In the genomic region with DNA sequence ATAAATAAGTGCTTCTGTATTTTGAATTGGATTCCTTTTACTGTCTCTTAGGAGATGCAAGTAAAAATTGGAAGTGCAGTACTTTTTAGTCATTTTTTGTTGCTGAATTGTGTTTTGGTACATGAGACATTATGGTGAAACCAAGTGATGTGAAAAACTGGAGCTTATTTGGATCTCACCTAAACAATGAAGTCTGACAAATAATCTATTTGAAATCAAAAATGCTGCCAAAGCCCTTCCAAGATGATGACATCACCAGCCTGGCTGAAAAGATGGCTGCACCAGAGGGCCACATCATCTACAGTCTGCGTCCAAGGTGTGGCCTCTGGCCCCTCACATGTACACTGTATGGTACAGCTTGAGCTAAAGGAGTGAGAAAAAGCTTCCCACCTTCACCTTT, we compare ENCODE assay signal across 20 cellular contexts.
A peak's percentile ranks its signal among the peaks of the same experiment; 100 is the strongest.
DNase-seq lines count a peak whose midpoint lies in the region; ATAC-seq, FAIRE-seq and TF ChIP-seq lines count a peak whose summit lies in the region.
"Had no signal": no experiment of that assay in that cellular context is flagged by ENCODE, and none has a peak within 500 bp of the region (broad histone marks: within the 10 kb centered on the region; RNA-seq: fewer than 3 reads in every experiment).

No MANE protein-coding gene starts in this region.

- TF ChIP-seq CTCF in HepG2 (CRISPR knock-in tag; IDR thresholded peaks at IDR 0.05), result no peak

- POLR2A ChIA-PET in HepG2 (lab: Yijun Ruan, JAX), result no interaction called here

- CTCF ChIA-PET in HepG2 (lab: Yijun Ruan, JAX; ENCODE audit: low intra/inter-chr PET ratio, low total read pairs), result no interaction called here

- TF ChIP-seq RAD21 in HepG2 (CRISPR knock-in tag; IDR thresholded peaks at IDR 0.05), result no peak

- WGBS in HepG2 (ENCODE audit: low lambda C conversion rate), result 71% methylated on average over 1 of the region's 1 CpG

- TF ChIP-seq POLR2A in HepG2 (IDR thresholded peaks at IDR 0.05; ENCODE audit: insufficient read depth in 1 of 2, low read depth in 2 of 2, low read length in 2 of 2), result no peak

- ATAC-seq in HepG2, result no peak
- ATAC-seq in activated T-helper 17 cell treated with anti-CD3 and anti-CD28 coated beads, Interleukin-2, amount 50 U/mL, for 72 hours (replicated peaks), result no peak
- ATAC-seq: CD8-positive, alpha-beta T cell had no signal

- FAIRE-seq in HepG2 (lab: Jason Lieb, UNC), result no peak
- FAIRE-seq: G401.6, GM12892, H54 had no signal

- H3K4me3 Mint-ChIP-seq in activated T-helper 17 cell treated with anti-CD3 and anti-CD28 coated beads, Interleukin-2, amount 50 U/mL, for 72 hours, result no peak overlapping the region
- H3K4me3 Mint-ChIP-seq: B cell; CD4-positive, CD25-positive, alpha-beta regulatory T cell; CD8-positive, alpha-beta T cell; HFFc6 had no signal

- no peak overlapping the region for H2AFZ ChIP-seq in HepG2 (ENCODE audit: low read length)

- peaks cover 20% of the 10 kb centered on the region for H3K4me1 ChIP-seq in HepG2 (ENCODE audit: insufficient read depth, low read length)
- H3K4me1 ChIP-seq: BLaER1, HAP-1 had no signal

- no peak overlapping the region for H3K9ac ChIP-seq in HepG2 (ENCODE audit: insufficient read depth, low read depth, low read length)
- H3K9ac ChIP-seq: BLaER1 had no signal

- H3K4me3 ChIP-seq in HepG2 (replicated peaks in 1 of 3; ENCODE audit: insufficient read depth in 1 of 3, low read depth in 2 of 3, low read length in 3 of 3), result no peak overlapping the region
- H3K4me3 ChIP-seq: BLaER1, HAP-1 had no signal

- no peaks in the 10 kb centered on the region for H3K9me3 Mint-ChIP-seq in activated T-helper 17 cell treated with anti-CD3 and anti-CD28 coated beads, Interleukin-2, amount 50 U/mL, for 72 hours

- no peak overlapping the region for H3K27ac Mint-ChIP-seq in activated T-helper 17 cell treated with anti-CD3 and anti-CD28 coated beads, Interleukin-2, amount 50 U/mL, for 72 hours
- H3K27ac Mint-ChIP-seq: B cell; CD4-positive, CD25-positive, alpha-beta regulatory T cell; CD8-positive, alpha-beta T cell; HFFc6 had no signal

- H3K4me1 Mint-ChIP-seq in activated T-helper 17 cell treated with anti-CD3 and anti-CD28 coated beads, Interleukin-2, amount 50 U/mL, for 72 hours, result no peaks in the 10 kb centered on the region
- H3K4me1 Mint-ChIP-seq: B cell; CD4-positive, CD25-positive, alpha-beta regulatory T cell had no signal

- no peaks in the 10 kb centered on the region for H4K20me1 ChIP-seq in HepG2 (ENCODE audit: insufficient read depth, low read length)
- H4K20me1 ChIP-seq: BLaER1 had no signal

- H3K27me3 Mint-ChIP-seq in activated T-helper 17 cell treated with anti-CD3 and anti-CD28 coated beads, Interleukin-2, amount 50 U/mL, for 72 hours, result no peaks in the 10 kb centered on the region
- H3K27me3 Mint-ChIP-seq: CD4-positive, CD25-positive, alpha-beta regulatory T cell had no signal

- H3K36me3 ChIP-seq in HepG2 (replicated peaks in 1 of 2; ENCODE audit: control insufficient read depth in 1 of 2, insufficient read depth in 2 of 2, low read length in 2 of 2), result no peaks in the 10 kb centered on the region
- H3K36me3 ChIP-seq: BLaER1, HAP-1 had no signal

- no peak overlapping the region for H3K4me2 ChIP-seq in HepG2 (ENCODE audit: low read depth, low read length)
- H3K4me2 ChIP-seq: BLaER1 had no signal

- H3K36me3 Mint-ChIP-seq in activated T-helper 17 cell treated with anti-CD3 and anti-CD28 coated beads, Interleukin-2, amount 50 U/mL, for 72 hours (ENCODE audit: low read depth), result no peaks in the 10 kb centered on the region
- H3K36me3 Mint-ChIP-seq: CD4-positive, CD25-positive, alpha-beta regulatory T cell; CD8-positive, alpha-beta T cell had no signal

- TF ChIP-seq EP300 in HepG2 (IDR thresholded peaks at IDR 0.05; ENCODE audit: low read depth in 2 of 2, low read length in 2 of 2) (no peak), HepG2 (CRISPR knock-in tag; IDR thresholded peaks at IDR 0.05; ENCODE audit: borderline replicate concordance) (no peak)

- in situ Hi-C loops in HepG2 (cut with HindIII; ENCODE audit: extremely low pct_ligation_motif_present, low pct_unique_long_range_greater_than_20kb), result no loop called here

- H3K27ac ChIP-seq in HepG2 (ENCODE audit: extremely low read length, insufficient read depth, low read length), result no peak overlapping the region
- H3K27ac ChIP-seq: BLaER1, C4-2B had no signal

- peaks cover 11% of the 10 kb centered on the region for H3K9me3 ChIP-seq in HepG2 (ENCODE audit: low read length)
- H3K9me3 ChIP-seq: BLaER1, Caco-2, HAP-1 had no signal

- DNase-seq in globus pallidus (ENCODE audit: low spot score) (peak; percentile 5), HepG2 (ENCODE audit: low spot score) (no peak), middle frontal gyrus (ENCODE audit: extremely low spot score, low spot score) (peak; percentile 38), NCI-H524 (lab: John Stamatoyannopoulos, UW) (no peak), AG08395 (ENCODE audit: low spot score) (no peak)
- DNase-seq: CD4-positive, CD25-positive, alpha-beta regulatory T cell; CD8-positive, alpha-beta T cell; DMS153; DND-41; GOT3; HFFc6 had no signal

- BruUV-seq in HepG2 (replicated peaks; lab: Mats Ljungman, UMichigan), result no TSS peak

- H3K79me2 ChIP-seq in HepG2 (ENCODE audit: insufficient read depth, low read length), result no peaks in the 10 kb centered on the region

- no peaks in the 10 kb centered on the region for H3K27me3 ChIP-seq in HepG2 (ENCODE audit: control insufficient read depth in 1 of 2, insufficient read depth in 2 of 2, low read length in 2 of 2)
- H3K27me3 ChIP-seq: BLaER1 had no signal

- intact Hi-C loops in HepG2 (cut with micrococcal nuclease; ENCODE audit: unreplicated experiment), result loop anchor here (1.0 kb wide), 1 partner anchor 64 kb away; no protein-coding TSS in a partner anchor

TF ChIP-seq in HepG2, 621 proteins besides CTCF, POLR2A, EP300 and RAD21:
- TF ChIP-seq, protein P1, sequence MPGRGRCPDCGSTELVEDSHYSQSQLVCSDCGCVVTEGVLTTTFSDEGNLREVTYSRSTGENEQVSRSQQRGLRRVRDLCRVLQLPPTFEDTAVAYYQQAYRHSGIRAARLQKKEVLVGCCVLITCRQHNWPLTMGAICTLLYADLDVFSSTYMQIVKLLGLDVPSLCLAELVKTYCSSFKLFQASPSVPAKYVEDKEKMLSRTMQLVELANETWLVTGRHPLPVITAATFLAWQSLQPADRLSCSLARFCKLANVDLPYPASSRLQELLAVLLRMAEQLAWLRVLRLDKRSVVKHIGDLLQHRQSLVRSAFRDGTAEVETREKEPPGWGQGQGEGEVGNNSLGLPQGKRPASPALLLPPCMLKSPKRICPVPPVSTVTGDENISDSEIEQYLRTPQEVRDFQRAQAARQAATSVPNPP (CRISPR knock-in tag; IDR thresholded peaks at IDR 0.05), result no peak
- TF ChIP-seq ATF7 (IDR thresholded peaks at IDR 0.05), result peak; percentile 65
- TF ChIP-seq ATF7 (CRISPR knock-in tag; IDR thresholded peaks at IDR 0.05), result no peak

Comparison
In these comparisons a context has a peak if more than half of its experiments do, and no peak if none do; other contexts are left out.
1. DNase-seq: peak in globus pallidus (single experiment) and middle frontal gyrus (single experiment); none in HepG2 (single experiment), NCI-H524 (0 of 2) and AG08395 (single experiment).